ENCODE assay signal across 27 cellular contexts in the genomic region with DNA sequence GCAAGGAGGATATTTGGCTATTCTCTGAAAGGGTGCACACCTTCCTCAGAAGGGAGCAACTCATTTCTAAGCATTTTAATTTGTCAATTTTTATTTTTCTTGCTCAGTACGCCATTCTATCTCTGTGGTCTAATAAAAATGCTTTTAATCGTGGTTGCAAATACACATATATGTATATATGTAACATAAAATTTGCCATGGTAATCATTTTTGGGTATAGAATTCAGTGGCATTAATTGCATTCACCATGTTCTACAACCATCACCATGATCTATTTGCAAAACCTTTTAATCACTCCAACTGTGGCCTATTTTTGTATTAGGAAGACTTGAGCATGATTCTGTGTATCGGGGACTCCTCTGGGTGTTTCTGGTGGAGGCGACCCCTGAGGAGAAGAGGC.
"Had no signal": no experiment of that assay in that cellular context is flagged by ENCODE, and none has a peak within 500 bp of the region (broad histone marks: within the 10 kb centered on the region; RNA-seq: fewer than 3 reads in every experiment).

No MANE protein-coding gene starts in this region.

- H3K27ac ChIP-seq: adrenal gland, ascending aorta, breast epithelium, left ventricle myocardium inferior had no signal

- H3K36me3 Mint-ChIP-seq: activated naive CD4-positive, alpha-beta T cell treated with anti-CD3 and anti-CD28 coated beads, Interleukin-2, amount 50 U/mL, for 72 hours; mesothelial cell of epicardium; naive thymus-derived CD8-positive, alpha-beta T cell; stimulated activated naive B cell treated with anti-CD40 and anti-IgM and Interleukin-4, amounts not matched to agents 10 μg/mL and 1 μg/mL and 100 μg/mL, for 72 hours had no signal

- H3K4me1 Mint-ChIP-seq: activated B cell treated with CpG ODN at 0.5 μM for 24 hours; activated CD4-positive, alpha-beta T cell treated with anti-CD3 and anti-CD28 coated beads for 36 hours; activated T-helper 17 cell treated with anti-CD3 and anti-CD28 coated beads, Interleukin-2, amount 50 U/mL, for 72 hours; central memory CD8-positive, alpha-beta T cell; mesothelial cell of epicardium; naive thymus-derived CD8-positive, alpha-beta T cell; stimulated activated naive B cell treated with anti-CD40 and anti-IgM and Interleukin-4, amounts not matched to agents 10 μg/mL and 1 μg/mL and 100 μg/mL, for 72 hours had no signal

- H3K9me3 Mint-ChIP-seq: central memory CD8-positive, alpha-beta T cell had no signal

- ATAC-seq: activated CD4-positive, alpha-beta T cell treated with anti-CD3 and anti-CD28 coated beads for 36 hours; activated naive CD4-positive, alpha-beta T cell treated with anti-CD3 and anti-CD28 coated beads, Interleukin-2, amount 50 U/mL, for 72 hours; activated T-helper 17 cell treated with anti-CD3 and anti-CD28 coated beads, Interleukin-2, amount 50 U/mL, for 72 hours; esophagus mucosa; naive thymus-derived CD8-positive, alpha-beta T cell; stimulated activated naive B cell treated with anti-CD40 and anti-IgM and Interleukin-4, amounts not matched to agents 10 μg/mL and 1 μg/mL and 100 μg/mL, for 72 hours had no signal

- H3K4me3 ChIP-seq: adrenal gland, ascending aorta, breast epithelium, left ventricle myocardium inferior, testis had no signal

- H3K36me3 ChIP-seq: adrenal gland, ascending aorta, breast epithelium, left ventricle myocardium inferior had no signal

- H3K27me3 Mint-ChIP-seq: activated B cell treated with CpG ODN at 0.5 μM for 24 hours; activated CD4-positive, alpha-beta T cell treated with anti-CD3 and anti-CD28 coated beads for 36 hours; activated T-cell treated with anti-CD3 and anti-CD28 coated beads, Interleukin-2, amount 50 U/mL, for 24 hours; activated T-helper 17 cell treated with anti-CD3 and anti-CD28 coated beads, Interleukin-2, amount 50 U/mL, for 72 hours; stimulated activated naive B cell treated with anti-CD40 and anti-IgM and Interleukin-4, amounts not matched to agents 10 μg/mL and 1 μg/mL and 100 μg/mL, for 72 hours had no signal

- H3K27ac Mint-ChIP-seq: activated B cell treated with CpG ODN at 0.5 μM for 24 hours; activated CD4-positive, alpha-beta T cell treated with anti-CD3 and anti-CD28 coated beads for 36 hours; activated naive CD4-positive, alpha-beta T cell treated with anti-CD3 and anti-CD28 coated beads, Interleukin-2, amount 50 U/mL, for 72 hours; activated T-cell treated with anti-CD3 and anti-CD28 coated beads, Interleukin-2, amount 50 U/mL, for 24 hours; activated T-helper 17 cell treated with anti-CD3 and anti-CD28 coated beads, Interleukin-2, amount 50 U/mL, for 72 hours; mesothelial cell of epicardium; stimulated activated naive B cell treated with anti-CD40 and anti-IgM and Interleukin-4, amounts not matched to agents 10 μg/mL and 1 μg/mL and 100 μg/mL, for 72 hours had no signal

- H3K4me1 ChIP-seq: adrenal gland, ascending aorta, breast epithelium, left ventricle myocardium inferior, testis had no signal

- H3K4me3 Mint-ChIP-seq: activated B cell treated with CpG ODN at 0.5 μM for 24 hours; activated CD4-positive, alpha-beta T cell treated with anti-CD3 and anti-CD28 coated beads for 36 hours; activated T-cell treated with anti-CD3 and anti-CD28 coated beads, Interleukin-2, amount 50 U/mL, for 24 hours; activated T-helper 17 cell treated with anti-CD3 and anti-CD28 coated beads, Interleukin-2, amount 50 U/mL, for 72 hours; central memory CD8-positive, alpha-beta T cell; mesothelial cell of epicardium; naive thymus-derived CD8-positive, alpha-beta T cell; stimulated activated naive B cell treated with anti-CD40 and anti-IgM and Interleukin-4, amounts not matched to agents 10 μg/mL and 1 μg/mL and 100 μg/mL, for 72 hours had no signal

- H3K9me3 ChIP-seq: adrenal gland, ascending aorta, breast epithelium, testis had no signal

- DNase-seq: activated B cell treated with CpG ODN at 0.5 μM for 24 hours; activated CD4-positive, alpha-beta T cell treated with anti-CD3 and anti-CD28 coated beads for 36 hours; activated CD4-positive, alpha-beta T cell treated with anti-CD3 and anti-CD28 coated beads, Interleukin-2, amount 50 U/mL, for 4 hours; activated CD8-positive, alpha-beta memory T cell treated with anti-CD3 and anti-CD28 coated beads for 24 hours; activated CD8-positive, alpha-beta memory T cell treated with anti-CD3 and anti-CD28 coated beads, Interleukin-2, amount 50 U/mL, for 4 hours; activated T-cell treated with anti-CD3 and anti-CD28 coated beads, Interleukin-2, amount 50 U/mL, for 24 hours; adrenal gland; effector memory CD4-positive, alpha-beta T cell; foreskin melanocyte; hypothalamus; left ventricle myocardium inferior; naive thymus-derived CD8-positive, alpha-beta T cell; occipital lobe; posterior cingulate gyrus; stimulated activated CD4-positive, alpha-beta T cell treated with anti-CD3 and anti-CD28 coated beads, Interleukin-2, amount 100 ng/mL, for 48 hours; stimulated activated CD8-positive, alpha-beta memory T cell treated with anti-CD3 and anti-CD28 coated beads, Interleukin-4, amount 100 ng/mL, for 48 hours; stimulated activated naive B cell treated with anti-CD40 and anti-IgM and Interleukin-4, amounts not matched to agents 10 μg/mL and 1 μg/mL and 100 μg/mL, for 72 hours; T1000; testis; trophoblast cell had no signal

- H3K27me3 ChIP-seq: adrenal gland, ascending aorta, breast epithelium, testis had no signal
